ENCODE assay signal across 8 cellular contexts in genomic region chr3:148992027-148992634, GRCh38.
DNase-seq lines count a peak whose midpoint lies in the region; ATAC-seq, FAIRE-seq and TF ChIP-seq lines count a peak whose summit lies in the region.

No MANE protein-coding gene starts in this region.

- ATAC-seq in HG02588 (IDR thresholded peaks at IDR 0.05; ENCODE audit: unreplicated experiment), result peak; percentile 25

- H3K4me1 Mint-ChIP-seq in activated T-cell treated with anti-CD3 and anti-CD28 coated beads, Interleukin-2, amount 50 U/mL, for 24 hours (ENCODE audit: low read depth), result peaks cover 40% of the 10 kb centered on the region
- H3K4me1 Mint-ChIP-seq in nephron, result peaks cover 35% of the 10 kb centered on the region

- no peaks in the 10 kb centered on the region for H3K9me3 Mint-ChIP-seq in activated T-cell treated with anti-CD3 and anti-CD28 coated beads, Interleukin-2, amount 50 U/mL, for 24 hours
- no peaks in the 10 kb centered on the region for H3K9me3 Mint-ChIP-seq in nephron

- peak overlapping the region; percentile 89 for H3K27ac Mint-ChIP-seq in activated T-cell treated with anti-CD3 and anti-CD28 coated beads, Interleukin-2, amount 50 U/mL, for 24 hours
- peak overlapping the region; percentile 32 to 71 (median 52) for H3K27ac Mint-ChIP-seq in nephron

- DNase-seq in stimulated activated CD4-positive, alpha-beta T cell treated with anti-CD3 and anti-CD28 coated beads, Interleukin-1b, Interleukin-23, amount 100 ng/mL, for 48 hours, result peak; percentile 22
- no peak for DNase-seq in stimulated activated CD4-positive, alpha-beta T cell treated with anti-CD3 and anti-CD28 coated beads, Interleukin-12 subunit alpha, Interleukin-12 subunit beta, amount 100 ng/mL, for 4 hours
- DNase-seq in NB4 (ENCODE audit: low read depth) (peak; percentile 67), fibroblast of mammary gland (ENCODE audit: low read depth) (peak; percentile 32), RCC 7860 (ENCODE audit: low spot score) (no peak)
- DNase-seq in activated T-cell treated with anti-CD3 and anti-CD28 coated beads, Interleukin-2, amount 50 U/mL, for 24 hours, result no peak

- no peaks in the 10 kb centered on the region for H3K27me3 Mint-ChIP-seq in activated T-cell treated with anti-CD3 and anti-CD28 coated beads, Interleukin-2, amount 50 U/mL, for 24 hours
- peaks cover 7% of the 10 kb centered on the region for H3K27me3 Mint-ChIP-seq in nephron (ENCODE audit: low read depth)

- H3K4me3 Mint-ChIP-seq in activated T-cell treated with anti-CD3 and anti-CD28 coated beads, Interleukin-2, amount 50 U/mL, for 24 hours, result peak overlapping the region; percentile 81
- peak overlapping the region; percentile 82 to 90 (median 84) for H3K4me3 Mint-ChIP-seq in nephron

- FAIRE-seq in RCC 7860 (lab: Jason Lieb, UNC), result no peak

- TF ChIP-seq POLR2A in NB4 (IDR thresholded peaks at IDR 0.05; ENCODE audit: extremely low read depth, insufficient read length), result no peak

- H3K4me3 ChIP-seq in NB4 (ENCODE audit: low read depth, low read length) (peak overlapping the region; percentile 78), fibroblast of mammary gland (ENCODE audit: control insufficient read depth, low read depth, low read length) (peak overlapping the region; percentile 65)

- TF ChIP-seq CTCF in NB4 (IDR thresholded peaks at IDR 0.05; ENCODE audit: low read depth, low read length) (no peak), fibroblast of mammary gland (conservative IDR thresholded peaks at IDR 0.05; ENCODE audit: control insufficient read depth, insufficient read depth, low read depth, low read length) (no peak), nephron (IDR thresholded peaks at IDR 0.05; ENCODE audit: unreplicated experiment in 3 of 3) (no peak)

- peaks cover 47% of the 10 kb centered on the region for H3K36me3 Mint-ChIP-seq in activated T-cell treated with anti-CD3 and anti-CD28 coated beads, Interleukin-2, amount 50 U/mL, for 24 hours (ENCODE audit: low read depth)
- peaks cover 11% of the 10 kb centered on the region for H3K36me3 Mint-ChIP-seq in nephron (ENCODE audit: low read depth)

Comparison
In these comparisons a context has a peak if more than half of its experiments do, and no peak if none do; other contexts are left out.
1. DNase-seq: peak in stimulated activated CD4-positive, alpha-beta T cell treated with anti-CD3 and anti-CD28 coated beads, Interleukin-1b, Interleukin-23, amount 100 ng/mL, for 48 hours (single experiment), NB4 (single experiment) and fibroblast of mammary gland (single experiment); none in stimulated activated CD4-positive, alpha-beta T cell treated with anti-CD3 and anti-CD28 coated beads, Interleukin-12 subunit alpha, Interleukin-12 subunit beta, amount 100 ng/mL, for 4 hours (single experiment), activated T-cell treated with anti-CD3 and anti-CD28 coated beads, Interleukin-2, amount 50 U/mL, for 24 hours (single experiment) and RCC 7860 (single experiment).